1 cellular context compared by ENCODE assay signal in genomic region chr6:130282234-130282995, GRCh38.
TF ChIP-seq lines count a peak whose summit lies in the region.

No MANE protein-coding gene starts in this region.

TF ChIP-seq in WTC11, 78 proteins besides CTCF, POLR2A, EP300 and RAD21 (continued from another document):
- no peak for TF ChIP-seq STAT6 (CRISPR knock-in tag; conservative IDR thresholded peaks at IDR 0.05; ENCODE audit: low read depth)
- TF ChIP-seq USF2 (CRISPR knock-in tag; IDR thresholded peaks at IDR 0.05) = no peak
- no peak for TF ChIP-seq RELA (CRISPR knock-in tag; IDR thresholded peaks at IDR 0.05; ENCODE audit: borderline replicate concordance)
- TF ChIP-seq IRF1 (CRISPR knock-in tag; IDR thresholded peaks at IDR 0.05) = no peak
- TF ChIP-seq ATF6 (CRISPR knock-in tag; IDR thresholded peaks at IDR 0.05) = no peak
- no peak for TF ChIP-seq E2F5 (CRISPR knock-in tag; IDR thresholded peaks at IDR 0.05)
- no peak for TF ChIP-seq FOXP1 (CRISPR knock-in tag; IDR thresholded peaks at IDR 0.05; ENCODE audit: borderline replicate concordance)
- TF ChIP-seq ZNF423 (CRISPR knock-in tag; IDR thresholded peaks at IDR 0.05) = no peak
